13 cellular contexts compared by ENCODE assay signal in genomic region chr9:91720746-91721705, GRCh38.
DNase-seq lines count a peak whose midpoint lies in the region; ATAC-seq, FAIRE-seq and TF ChIP-seq lines count a peak whose summit lies in the region.
"Had no signal": no experiment of that assay in that cellular context is flagged by ENCODE, and none has a peak within 500 bp of the region (broad histone marks: within the 10 kb centered on the region; RNA-seq: fewer than 3 reads in every experiment).

No MANE protein-coding gene starts in this region.

- CTCF ChIA-PET in CD4-positive, alpha-beta T cell (lab: Charles Lee) = no interaction called here

- 0 out of 2 replicates have a peak, but pooled peaks have one; percentile 5 for TF ChIP-seq CTCF in OCI-LY3 (IDR thresholded peaks at IDR 0.05; ENCODE audit: low read depth, low read length)
- TF ChIP-seq CTCF in osteoblast (IDR thresholded peaks at IDR 0.05; ENCODE audit: extremely low read depth, low read depth, low read length) = no peak
- no peak for TF ChIP-seq CTCF in CD4-positive, alpha-beta T cell (IDR thresholded peaks at IDR 0.05)

- H3K27ac ChIP-seq in OCI-LY3 (ENCODE audit: low read length) (no peak overlapping the region), osteoblast (ENCODE audit: low read depth, low read length) (no peak overlapping the region), small intestine (ENCODE audit: low read depth in 1 of 2, low read length in 1 of 2) (no peak overlapping the region)
- H3K27ac ChIP-seq in CD4-positive, alpha-beta T cell (ENCODE audit: low read depth, low read length) = no peak overlapping the region

- peak overlapping the region; percentile 56 for H3K4me3 ChIP-seq in OCI-LY3 (ENCODE audit: low read length)
- no peak overlapping the region for H3K4me3 ChIP-seq in osteoblast (ENCODE audit: insufficient read depth, low read length)
- no peak overlapping the region for H3K4me3 ChIP-seq in small intestine (ENCODE audit: low read depth in 1 of 2, low read length in 2 of 2)
- H3K4me3 ChIP-seq: spleen had no signal

- ATAC-seq in GM19023 (IDR thresholded peaks at IDR 0.05; ENCODE audit: unreplicated experiment) = peak; percentile 47
- peak; percentile 61 for ATAC-seq in HG02870 (IDR thresholded peaks at IDR 0.05; ENCODE audit: unreplicated experiment)
- ATAC-seq in CD4-positive, alpha-beta T cell (ENCODE audit: poor library complexity) = no peak
- ATAC-seq in left cardiac atrium = no peak
- ATAC-seq: stimulated activated naive CD8-positive, alpha-beta T cell treated with anti-CD3 and anti-CD28 coated beads, Interleukin-15, amount 100 ng/mL, for 72 hours had no signal

- 49 to 54% (median 51%) methylated on average over 16 of the region's 16 CpGs for WGBS in small intestine, 3 donors

- H3K9me3 Mint-ChIP-seq in CD4-positive, alpha-beta T cell = peaks cover 5% of the 10 kb centered on the region

- H3K27me3 ChIP-seq in OCI-LY3 (ENCODE audit: low read depth, low read length) (peaks cover 63% of the 10 kb centered on the region), osteoblast (ENCODE audit: insufficient read depth, low read length) (no peaks in the 10 kb centered on the region), small intestine (ENCODE audit: control insufficient read depth in 2 of 2, insufficient read depth in 2 of 2, low read length in 2 of 2) (no peaks in the 10 kb centered on the region)
- peaks cover 18% of the 10 kb centered on the region for H3K27me3 ChIP-seq in CD4-positive, alpha-beta T cell (ENCODE audit: control insufficient read depth, insufficient read depth, low read length)

- H3K36me3 ChIP-seq in OCI-LY3 (replicated peaks; ENCODE audit: low read depth, low read length) (no peaks in the 10 kb centered on the region), osteoblast (ENCODE audit: insufficient read depth, low read length) (no peaks in the 10 kb centered on the region), small intestine (ENCODE audit: control insufficient read depth in 2 of 2, insufficient read depth in 2 of 2, low read length in 2 of 2) (no peaks in the 10 kb centered on the region)

- no peaks in the 10 kb centered on the region for H3K79me2 ChIP-seq in OCI-LY3 (ENCODE audit: low read length)
- no peaks in the 10 kb centered on the region for H3K79me2 ChIP-seq in osteoblast (ENCODE audit: insufficient read depth, low read length)

- H3K4me2 ChIP-seq in OCI-LY3 (ENCODE audit: low read length) (peak overlapping the region; percentile 72), osteoblast (ENCODE audit: insufficient read depth, low read length) (no peak overlapping the region)

- DNase-seq in osteoblast (ENCODE audit: insufficient read length, low spot score, missing footprints) (peak; percentile 65), small intestine (no peak), left cardiac atrium (no peak), AG08395 (ENCODE audit: low spot score) (no peak)
- DNase-seq in CD4-positive, alpha-beta T cell = no peak
- DNase-seq: glutamatergic neuron; NCI-H510A treated with DMSO at 0.1 percent for 48 hours; spleen; stimulated activated naive CD8-positive, alpha-beta T cell treated with anti-CD3 and anti-CD28 coated beads, Interleukin-15, amount 100 ng/mL, for 72 hours had no signal

- POLR2A ChIA-PET in CD4-positive, alpha-beta T cell (lab: Charles Lee) = no interaction called here

- peaks cover 6% of the 10 kb centered on the region; the same call in 1 of the 2 replicates for H3K9me3 ChIP-seq in OCI-LY3 (ENCODE audit: insufficient read depth, low read length)
- H3K9me3 ChIP-seq in osteoblast (ENCODE audit: low read depth, low read length) = no peaks in the 10 kb centered on the region
- H3K9me3 ChIP-seq in small intestine (ENCODE audit: control insufficient read depth, low read depth) = no peaks in the 10 kb centered on the region
- peaks cover 7% of the 10 kb centered on the region for H3K9me3 ChIP-seq in CD4-positive, alpha-beta T cell (ENCODE audit: control insufficient read depth, low read length)

- no peaks in the 10 kb centered on the region for H3K4me1 Mint-ChIP-seq in CD4-positive, alpha-beta T cell (ENCODE audit: low read depth)

- H3K36me3 Mint-ChIP-seq in CD4-positive, alpha-beta T cell (ENCODE audit: low read depth) = no peaks in the 10 kb centered on the region

- peaks cover 25% of the 10 kb centered on the region for H3K4me1 ChIP-seq in OCI-LY3 (ENCODE audit: low read length)
- no peaks in the 10 kb centered on the region for H3K4me1 ChIP-seq in osteoblast (ENCODE audit: insufficient read depth, low read length)
- H3K4me1 ChIP-seq in small intestine (ENCODE audit: control insufficient read depth in 2 of 2, insufficient read depth in 1 of 2, low read depth in 1 of 2, low read length in 1 of 2) = no peaks in the 10 kb centered on the region

- no peak for FAIRE-seq in small intestine (lab: Jason Lieb, UNC)
- FAIRE-seq: D721Med had no signal

- no peak overlapping the region for H3K27ac Mint-ChIP-seq in CD4-positive, alpha-beta T cell
- H3K27ac Mint-ChIP-seq: stimulated activated naive CD8-positive, alpha-beta T cell treated with anti-CD3 and anti-CD28 coated beads, Interleukin-15, amount 100 ng/mL, for 72 hours had no signal

- H4K20me1 ChIP-seq in OCI-LY3 (ENCODE audit: insufficient read depth, low read length) = 0 out of 2 replicates have a peak, but pooled peaks cover 11% of the 10 kb centered on the region
- no peaks in the 10 kb centered on the region for H4K20me1 ChIP-seq in osteoblast (ENCODE audit: insufficient read depth, low read length)

- H3K4me3 Mint-ChIP-seq in CD4-positive, alpha-beta T cell = no peak overlapping the region
- H3K4me3 Mint-ChIP-seq: stimulated activated naive CD8-positive, alpha-beta T cell treated with anti-CD3 and anti-CD28 coated beads, Interleukin-15, amount 100 ng/mL, for 72 hours had no signal

- H3K27me3 Mint-ChIP-seq in CD4-positive, alpha-beta T cell = peaks cover 63% of the 10 kb centered on the region

- intact Hi-C loops in CD4-positive, alpha-beta T cell (cut with DNase I, micrococcal nuclease) = no loop called here
- intact Hi-C loops in left cardiac atrium (cut with DNase I) = no loop called here

- H2AFZ ChIP-seq in OCI-LY3 (ENCODE audit: low read depth, low read length) = no peak overlapping the region
- no peak overlapping the region for H2AFZ ChIP-seq in osteoblast (ENCODE audit: low read length)

- no peak overlapping the region; the same call in 1 of the 2 replicates for H3K9ac ChIP-seq in OCI-LY3 (ENCODE audit: low read length)

Comparison
In these comparisons a context has a peak if more than half of its experiments do, and no peak if none do; other contexts are left out.
1. ATAC-seq: peak in GM19023 (single experiment) and HG02870 (single experiment); none in CD4-positive, alpha-beta T cell (single experiment) and left cardiac atrium (0 of 2).